Comparison of ENCODE assay signal across 8 cellular contexts in the genomic region with DNA sequence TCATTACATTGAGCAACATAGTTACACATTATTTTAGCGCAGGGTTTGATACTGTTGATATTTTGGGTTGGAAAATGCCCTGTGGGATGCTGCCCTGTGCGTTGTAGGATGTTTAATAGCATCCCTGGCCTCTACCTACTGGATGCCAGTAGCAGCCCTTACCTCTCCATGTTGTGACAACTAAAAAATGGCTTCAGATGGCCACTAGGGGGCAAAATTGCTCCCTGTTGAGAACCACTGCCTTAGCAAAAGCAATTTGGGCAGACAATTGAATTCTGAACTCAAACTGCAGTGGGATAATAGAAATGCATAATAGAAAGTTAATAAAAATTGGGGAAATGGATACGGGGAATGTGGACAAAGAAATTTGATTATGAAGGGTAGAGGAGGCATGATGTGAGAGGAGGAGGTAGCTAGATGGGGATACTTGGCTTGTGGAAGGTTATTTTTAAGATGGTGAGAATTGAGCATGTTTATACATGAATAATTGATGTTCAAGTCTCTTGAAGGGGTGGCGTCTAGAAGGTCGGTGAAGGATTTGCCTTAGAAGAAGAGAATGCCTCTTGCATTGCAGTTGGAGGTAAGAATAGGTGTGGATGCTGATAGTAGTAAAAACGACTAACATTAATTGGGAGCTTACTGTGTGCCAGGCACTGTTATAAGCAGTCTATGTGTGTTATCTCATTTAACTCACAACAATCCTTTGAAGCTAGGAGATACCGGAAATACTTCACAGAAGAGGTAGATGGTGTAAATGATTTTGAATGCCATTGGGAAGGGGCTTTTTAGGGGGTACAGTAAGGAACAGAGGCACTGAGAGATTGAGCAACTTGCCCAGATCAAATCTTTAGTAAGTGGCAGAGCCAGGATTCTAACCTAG. TPM values are rescaled to one million over a fixed set of nuclear protein-coding genes. Genes with fewer than 3 reads are reported as not detected.
DNase-seq lines count a peak whose midpoint lies in the region; ATAC-seq and TF ChIP-seq lines count a peak whose summit lies in the region.

No MANE protein-coding gene starts in this region.

- DNase-seq in CD1c-positive myeloid dendritic cell (ENCODE audit: extremely low spot score), result peak; percentile 73
- DNase-seq in HFF-Myc (ENCODE audit: extremely low read depth, low read depth), result peak; percentile 49
- peak; percentile 39 for DNase-seq in NCI-H748 treated with DMSO at 0.1 percent for 48 hours (lab: John Stamatoyannopoulos, UW)
- DNase-seq in activated CD8-positive, alpha-beta memory T cell treated with anti-CD3 and anti-CD28 coated beads, Interleukin-2, amount 10 ng/mL, durations not matched to agents 7 days and 5 days, result peak; percentile 81
- DNase-seq in esophagus muscularis mucosa (ENCODE audit: extremely low spot score), result no peak
- DNase-seq in nephron progenitor cell, result peak; percentile 50
- DNase-seq in thyroid gland, result peak; percentile 13 to 34

- TF ChIP-seq POLR2A in esophagus muscularis mucosa (IDR thresholded peaks at IDR 0.05; ENCODE audit: low read depth) (no peak), thyroid gland (IDR thresholded peaks at IDR 0.05) (no peak)

- no peak overlapping the region for H3K4me3 Mint-ChIP-seq in activated CD8-positive, alpha-beta memory T cell treated with anti-CD3 and anti-CD28 coated beads, Interleukin-2, amount 10 ng/mL, durations not matched to agents 7 days and 5 days
- no peak overlapping the region for H3K4me3 Mint-ChIP-seq in nephron progenitor cell

- intact Hi-C loops in esophagus muscularis mucosa (cut with DNase I), result no loop called here
- intact Hi-C loops in thyroid gland (cut with DNase I), result no loop called here

- CTCF ChIA-PET in activated CD8-positive, alpha-beta memory T cell treated with anti-CD3 and anti-CD28 coated beads, Interleukin-2, amount 10 ng/mL, durations not matched to agents 7 days and 5 days (lab: Charles Lee), result interaction anchor here (0.7 to 5.9 kb wide), 40 partner anchors 9 to 299 kb away, joined by 3 to 35 read pairs (median 4); partner anchors contain the start of genes CCL5, LYZL6 and TAF15

- peak overlapping the region; percentile 82 for H3K27ac Mint-ChIP-seq in activated CD8-positive, alpha-beta memory T cell treated with anti-CD3 and anti-CD28 coated beads, Interleukin-2, amount 10 ng/mL, durations not matched to agents 7 days and 5 days
- no peak overlapping the region for H3K27ac Mint-ChIP-seq in nephron progenitor cell

- no peaks in the 10 kb centered on the region for H3K9me3 Mint-ChIP-seq in activated CD8-positive, alpha-beta memory T cell treated with anti-CD3 and anti-CD28 coated beads, Interleukin-2, amount 10 ng/mL, durations not matched to agents 7 days and 5 days (ENCODE audit: low read depth)
- H3K9me3 Mint-ChIP-seq in nephron progenitor cell, result no peaks in the 10 kb centered on the region

- 72% methylated on average over 7 of the region's 7 CpGs for WGBS in esophagus muscularis mucosa
- 74 to 76% methylated on average over 7 of the region's 7 CpGs for WGBS in thyroid gland, 2 donors

- H3K27ac ChIP-seq in esophagus muscularis mucosa (replicated peaks in 1 of 4) (no peak overlapping the region), thyroid gland (no peak overlapping the region)

- no peaks in the 10 kb centered on the region for H3K27me3 Mint-ChIP-seq in activated CD8-positive, alpha-beta memory T cell treated with anti-CD3 and anti-CD28 coated beads, Interleukin-2, amount 10 ng/mL, durations not matched to agents 7 days and 5 days
- no peaks in the 10 kb centered on the region for H3K27me3 Mint-ChIP-seq in nephron progenitor cell (ENCODE audit: low read depth, poor library complexity)

- H3K36me3 ChIP-seq in esophagus muscularis mucosa (peaks cover 23 to 91% (median 62%) of the 10 kb centered on the region in 4 donors), thyroid gland (peaks cover 19 to 31% of the 10 kb centered on the region in 2 donors)

- H3K4me1 Mint-ChIP-seq in activated CD8-positive, alpha-beta memory T cell treated with anti-CD3 and anti-CD28 coated beads, Interleukin-2, amount 10 ng/mL, durations not matched to agents 7 days and 5 days, result peaks cover 24% of the 10 kb centered on the region
- peaks cover 35% of the 10 kb centered on the region for H3K4me1 Mint-ChIP-seq in nephron progenitor cell

- peaks cover 47% of the 10 kb centered on the region for H3K36me3 Mint-ChIP-seq in activated CD8-positive, alpha-beta memory T cell treated with anti-CD3 and anti-CD28 coated beads, Interleukin-2, amount 10 ng/mL, durations not matched to agents 7 days and 5 days
- peaks cover 51% of the 10 kb centered on the region for H3K36me3 Mint-ChIP-seq in nephron progenitor cell (ENCODE audit: low read depth)

- H3K27me3 ChIP-seq in esophagus muscularis mucosa (no peaks in the 10 kb centered on the region), thyroid gland (no peaks in the 10 kb centered on the region)

- H3K9me3 ChIP-seq in esophagus muscularis mucosa (no peaks in the 10 kb centered on the region), thyroid gland (no peaks in the 10 kb centered on the region)

- TF ChIP-seq CTCF in HFF-Myc (IDR thresholded peaks at IDR 0.05; ENCODE audit: low read depth, low read length, missing control alignments) (peak; percentile 86), esophagus muscularis mucosa (IDR thresholded peaks at IDR 0.05) (peak in 2 of 3 experiments; percentile 42 to 67), nephron progenitor cell (IDR thresholded peaks at IDR 0.05) (peak; percentile 77), thyroid gland (IDR thresholded peaks at IDR 0.05) (peak; percentile 32 to 69 (median 45))

- peak; percentile 95 for ATAC-seq in activated CD8-positive, alpha-beta memory T cell treated with anti-CD3 and anti-CD28 coated beads, Interleukin-2, amount 10 ng/mL, durations not matched to agents 7 days and 5 days
- no peak for ATAC-seq in GM19328 (IDR thresholded peaks at IDR 0.05; ENCODE audit: unreplicated experiment)

- no peak for TF ChIP-seq EP300 in esophagus muscularis mucosa (IDR thresholded peaks at IDR 0.05)

- H3K4me3 ChIP-seq in HFF-Myc (replicated peaks; ENCODE audit: low read depth, low read length) (no peak overlapping the region), esophagus muscularis mucosa (no peak overlapping the region), thyroid gland (replicated peaks in 1 of 3) (no peak overlapping the region)

- H3K4me1 ChIP-seq in esophagus muscularis mucosa, result peaks cover 0 to 3% (median 0%) of the 10 kb centered on the region in 4 donors
- H3K4me1 ChIP-seq in thyroid gland, result no peaks in the 10 kb centered on the region

RNA-seq across cellular contexts. Expression of gene HEATR9, which starts 19.0 kb away (rescaled TPM):
- 1 to 10 TPM; 6.4 to 6.7 TPM for total RNA-seq in activated CD8-positive, alpha-beta memory T cell treated with anti-CD3 and anti-CD28 coated beads, Interleukin-2, amount 10 ng/mL, durations not matched to agents 7 days and 5 days
- total RNA-seq in esophagus muscularis mucosa, result under 1 TPM in 1 of 4 donors, not detected in 3; 0.13 TPM
- under 1 TPM in 1 of 4 donors, not detected in 3; 0.40 TPM for total RNA-seq in thyroid gland

RNA-seq across cellular contexts. Expression of gene CCL5, which starts 30.5 kb away (rescaled TPM):
- total RNA-seq in activated CD8-positive, alpha-beta memory T cell treated with anti-CD3 and anti-CD28 coated beads, Interleukin-2, amount 10 ng/mL, durations not matched to agents 7 days and 5 days, result 1,000 to 10,000 TPM in 1 of 2 experiments, 100 to 1,000 TPM in 1; 973 to 1,249 TPM
- total RNA-seq in esophagus muscularis mucosa, result 10 to 100 TPM in 1 of 4 donors, 1 to 10 TPM in 3; 1.6 to 11.3 (median 2.2) TPM
- 1 to 10 TPM; 2.1 to 5.3 (median 3.8) TPM for total RNA-seq in thyroid gland

RNA-seq across cellular contexts. Expression of gene TAF15, which starts 40.4 kb away (rescaled TPM):
- 100 to 1,000 TPM; 333 to 366 TPM for total RNA-seq in activated CD8-positive, alpha-beta memory T cell treated with anti-CD3 and anti-CD28 coated beads, Interleukin-2, amount 10 ng/mL, durations not matched to agents 7 days and 5 days
- 100 to 1,000 TPM in 3 of 4 donors, 10 to 100 TPM in 1; 93.8 to 140 (median 122) TPM for total RNA-seq in esophagus muscularis mucosa
- total RNA-seq in thyroid gland, result 10 to 100 TPM; 55.9 to 79.8 (median 65.4) TPM

RNA-seq across cellular contexts. Expression of gene MMP28, which starts 54.3 kb away (rescaled TPM):
- total RNA-seq in activated CD8-positive, alpha-beta memory T cell treated with anti-CD3 and anti-CD28 coated beads, Interleukin-2, amount 10 ng/mL, durations not matched to agents 7 days and 5 days, result not detected
- total RNA-seq in esophagus muscularis mucosa (100 to 1,000 TPM in 2 of 4 donors, 10 to 100 TPM in 2; 75.5 to 150 (median 116) TPM), thyroid gland (10 to 100 TPM; 12.4 to 48.0 (median 28.6) TPM)

Comparison
In these comparisons a context has a peak if more than half of its experiments do, and no peak if none do; other contexts are left out.
1. RNA of gene HEATR9, which starts 19.0 kb away (total RNA-seq): 6.4 to 6.7 TPM in activated CD8-positive, alpha-beta memory T cell treated with anti-CD3 and anti-CD28 coated beads, Interleukin-2, amount 10 ng/mL, durations not matched to agents 7 days and 5 days; 0.13 TPM in esophagus muscularis mucosa and 0.40 TPM in thyroid gland; every median in the first group is over 4 times any median in the second.
2. RNA of gene CCL5, which starts 30.5 kb away (total RNA-seq): 973 to 1,249 TPM in activated CD8-positive, alpha-beta memory T cell treated with anti-CD3 and anti-CD28 coated beads, Interleukin-2, amount 10 ng/mL, durations not matched to agents 7 days and 5 days; 2.1 to 5.3 TPM in thyroid gland and 1.6 to 11.3 TPM in esophagus muscularis mucosa; every median in the first group is over 10 times any median in the second.
3. Peak in every context shown above with its lines, with median percentiles within 50 percentile points of each other: CTCF ChIP-seq.